Comparison of ENCODE assay signal across 9 cellular contexts in genomic region chr3:184466413-184466960, GRCh38.
A peak's percentile ranks its signal among the peaks of the same experiment; 100 is the strongest.
DNase-seq lines count a peak whose midpoint lies in the region; TF ChIP-seq lines count a peak whose summit lies in the region.
"Had no signal": no experiment of that assay in that cellular context is flagged by ENCODE, and none has a peak within 500 bp of the region (broad histone marks: within the 10 kb centered on the region; RNA-seq: fewer than 3 reads in every experiment).

No MANE protein-coding gene starts in this region.

- H3K27me3 Mint-ChIP-seq in CD14-positive monocyte (ENCODE audit: low read depth in 3 of 3): peaks cover 0 to 12% (median 5%) of the 10 kb centered on the region in 3 donors
- H3K27me3 Mint-ChIP-seq in mesothelial cell of epicardium (ENCODE audit: low read depth): no peaks in the 10 kb centered on the region

- TF ChIP-seq CTCF in CD14-positive monocyte (IDR thresholded peaks at IDR 0.05): no peak
- no peak for TF ChIP-seq CTCF in mesothelial cell of epicardium (IDR thresholded peaks at IDR 0.05; ENCODE audit: unreplicated experiment)

- TF ChIP-seq POLR2A in erythroblast (IDR thresholded peaks at IDR 0.05; ENCODE audit: low read length): no peak

- H3K36me3 Mint-ChIP-seq in CD14-positive monocyte (peaks cover 0 to 4% of the 10 kb centered on the region in 2 donors), mesothelial cell of epicardium (no peaks in the 10 kb centered on the region)

- H3K4me3 Mint-ChIP-seq in CD14-positive monocyte (peak overlapping the region; percentile 63 to 83), mesothelial cell of epicardium (no peak overlapping the region)

- H3K27ac Mint-ChIP-seq in CD14-positive monocyte (peak overlapping the region in 1 of 7 donors; percentile 42), mesothelial cell of epicardium (no peak overlapping the region)

- peaks cover 33% of the 10 kb centered on the region for H3K4me1 Mint-ChIP-seq in CD14-positive monocyte
- no peaks in the 10 kb centered on the region for H3K4me1 Mint-ChIP-seq in mesothelial cell of epicardium

- DNase-seq in CD14-positive monocyte (ENCODE audit: low spot score) (peak; percentile 56), NCI-H187 treated with DMSO at 0.1 percent for 48 hours (lab: John Stamatoyannopoulos, UW) (peak; percentile 45), erythroblast (lab: John Stamatoyannopoulos, UW) (peak; percentile 32 to 35), mucosa of gallbladder (ENCODE audit: low spot score) (peak; percentile 21), SHP77 treated with DMSO at 0.1 percent for 48 hours (lab: John Stamatoyannopoulos, UW) (no peak), mesothelial cell of epicardium (ENCODE audit: low spot score in 2 of 2, unreplicated experiment in 2 of 2) (no peak), GM19240 (ENCODE audit: insufficient read length, low spot score) (no peak), NCI-H446 (lab: John Stamatoyannopoulos, UW) (no peak)
- DNase-seq: activated T-cell treated with anti-CD3 and anti-CD28 coated beads, Interleukin-2, amount 50 U/mL, for 1 hour had no signal

- intact Hi-C loops in CD14-positive monocyte (cut with micrococcal nuclease): loop anchor here (5.0 kb wide), 2 partner anchors 41 to 46 kb away; no protein-coding TSS in a partner anchor

- H3K9me3 Mint-ChIP-seq in CD14-positive monocyte (no peaks in the 10 kb centered on the region), mesothelial cell of epicardium (no peaks in the 10 kb centered on the region)

Comparison
In these comparisons a context has a peak if more than half of its experiments do, and no peak if none do; other contexts are left out.
1. DNase-seq: peak in CD14-positive monocyte (single experiment), NCI-H187 treated with DMSO at 0.1 percent for 48 hours (single experiment), erythroblast (2 of 2) and mucosa of gallbladder (single experiment); none in SHP77 treated with DMSO at 0.1 percent for 48 hours (single experiment), mesothelial cell of epicardium (0 of 2), GM19240 (single experiment) and NCI-H446 (0 of 2).